ENCODE assay signal across 17 cellular contexts in the genomic region with DNA sequence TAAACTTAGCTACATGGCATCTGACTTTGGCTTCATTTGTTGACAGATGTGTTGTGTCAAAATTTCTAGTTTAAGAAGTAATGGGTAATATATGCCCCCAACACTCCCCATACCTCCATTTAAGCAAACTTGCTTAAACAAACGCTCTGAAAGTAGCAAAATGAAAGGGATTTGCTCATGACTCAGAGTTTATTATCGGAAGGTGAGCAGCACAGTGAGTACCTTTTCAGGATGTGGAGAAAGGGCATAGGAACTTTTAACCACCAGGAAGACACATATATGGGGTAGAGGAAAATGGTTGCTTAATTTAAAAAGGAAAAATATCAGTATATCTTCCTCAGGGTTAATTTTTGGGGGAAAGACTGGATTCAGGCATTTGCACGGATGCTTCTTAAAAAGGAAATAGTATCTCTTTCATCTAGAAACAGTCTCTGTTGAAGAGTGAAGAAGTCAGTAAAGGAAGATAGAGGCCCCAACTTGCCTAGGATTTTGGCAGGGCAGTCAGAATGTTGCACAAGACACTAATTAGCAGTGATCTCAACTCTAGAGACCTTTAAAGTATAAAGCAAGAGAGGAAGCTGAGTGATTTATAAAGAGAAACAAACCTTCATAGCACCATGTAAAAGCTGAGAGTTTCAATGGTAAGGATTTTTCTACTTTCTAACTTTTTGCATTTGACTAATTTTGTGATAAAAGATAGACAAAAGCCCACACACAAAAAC.
DNase-seq lines count a peak whose midpoint lies in the region; ATAC-seq, FAIRE-seq and TF ChIP-seq lines count a peak whose summit lies in the region.
"Had no signal": no experiment of that assay in that cellular context is flagged by ENCODE, and none has a peak within 500 bp of the region (broad histone marks: within the 10 kb centered on the region; RNA-seq: fewer than 3 reads in every experiment).

No MANE protein-coding gene starts in this region.

- peaks cover 19% of the 10 kb centered on the region for H3K36me3 Mint-ChIP-seq in chondrocyte (ENCODE audit: low read depth)
- H3K36me3 Mint-ChIP-seq: activated naive CD8-positive, alpha-beta T cell treated with anti-CD3 and anti-CD28 coated beads, Interleukin-2, amount 10 ng/mL, durations not matched to agents 7 days and 5 days had no signal

- H3K4me1 Mint-ChIP-seq in chondrocyte (ENCODE audit: low read depth) = peaks cover 9% of the 10 kb centered on the region
- H3K4me1 Mint-ChIP-seq: activated naive CD8-positive, alpha-beta T cell treated with anti-CD3 and anti-CD28 coated beads, Interleukin-2, amount 10 ng/mL, durations not matched to agents 7 days and 5 days had no signal

- H3K36me3 ChIP-seq in BJ (ENCODE audit: control insufficient read depth, insufficient read depth, low read length) (peaks cover 25% of the 10 kb centered on the region), osteoblast (ENCODE audit: insufficient read depth, low read length) (peaks cover 80% of the 10 kb centered on the region), H7 (replicated peaks; ENCODE audit: control insufficient read depth, insufficient read depth, low read length) (peaks cover 6% of the 10 kb centered on the region)
- H3K36me3 ChIP-seq: colonic mucosa had no signal

- no peaks in the 10 kb centered on the region for H3K27me3 Mint-ChIP-seq in chondrocyte (ENCODE audit: low read depth)

- H3K27ac ChIP-seq in RWPE1 = peak overlapping the region; percentile 74
- peak overlapping the region; percentile 48 for H3K27ac ChIP-seq in osteoblast (ENCODE audit: low read depth, low read length)
- H3K27ac ChIP-seq: colonic mucosa, upper lobe of left lung had no signal

- peak overlapping the region; percentile 0 for H3K4me2 ChIP-seq in osteoblast (ENCODE audit: insufficient read depth, low read length)

- H3K9me3 Mint-ChIP-seq in chondrocyte (ENCODE audit: low read depth) = no peaks in the 10 kb centered on the region
- H3K9me3 Mint-ChIP-seq: activated naive CD8-positive, alpha-beta T cell treated with anti-CD3 and anti-CD28 coated beads, Interleukin-2, amount 10 ng/mL, durations not matched to agents 7 days and 5 days had no signal

- no peak for ATAC-seq in HG03175 (IDR thresholded peaks at IDR 0.05; ENCODE audit: unreplicated experiment)

- no peak overlapping the region for H3K27ac Mint-ChIP-seq in chondrocyte (ENCODE audit: unreplicated experiment)
- H3K27ac Mint-ChIP-seq: activated naive CD8-positive, alpha-beta T cell treated with anti-CD3 and anti-CD28 coated beads, Interleukin-2, amount 10 ng/mL, durations not matched to agents 7 days and 5 days had no signal

- POLR2A ChIA-PET in BJ (lab: Charles Lee) = no interaction called here
- POLR2A ChIA-PET in RWPE1 (lab: Yijun Ruan, JAX; ENCODE audit: low non-redundant PET) = no interaction called here

- peaks cover 20% of the 10 kb centered on the region for H3K4me1 ChIP-seq in osteoblast (ENCODE audit: insufficient read depth, low read length)
- H3K4me1 ChIP-seq: colonic mucosa had no signal

- H3K4me3 ChIP-seq in BJ (ENCODE audit: low read depth, low read length) (no peak overlapping the region), osteoblast (ENCODE audit: insufficient read depth, low read length) (no peak overlapping the region), H7 (ENCODE audit: insufficient read depth, low read depth, low read length) (no peak overlapping the region)
- H3K4me3 ChIP-seq: colonic mucosa, upper lobe of left lung had no signal

- DNase-seq in BJ (ENCODE audit: low read depth) (peak; percentile 16), RWPE1 (ENCODE audit: low spot score) (peak; percentile 13), fibroblast of gingiva (ENCODE audit: low read depth) (peak; percentile 58), osteoblast (ENCODE audit: insufficient read length, low spot score, missing footprints) (no peak), chondrocyte (ENCODE audit: low spot score) (no peak), HTR-8/SVneo (ENCODE audit: insufficient read length, low spot score) (no peak), H7 (no peak)
- DNase-seq: activated naive CD8-positive, alpha-beta T cell treated with anti-CD3 and anti-CD28 coated beads, Interleukin-2, amount 10 ng/mL, durations not matched to agents 7 days and 5 days; colonic mucosa; foreskin melanocyte; kidney; NCI-H1417 treated with DMSO at 0.1 percent for 48 hours; upper lobe of left lung had no signal

- no peak overlapping the region for H2AFZ ChIP-seq in osteoblast (ENCODE audit: low read length)

- TF ChIP-seq CTCF in BJ (IDR thresholded peaks at IDR 0.05; ENCODE audit: insufficient read depth, low read depth, low read length) (no peak), RWPE1 (conservative IDR thresholded peaks at IDR 0.05; ENCODE audit: low read depth) (no peak), osteoblast (IDR thresholded peaks at IDR 0.05; ENCODE audit: extremely low read depth, low read depth, low read length) (no peak), chondrocyte (IDR thresholded peaks at IDR 0.05) (no peak)

- CTCF ChIA-PET in BJ (lab: Yijun Ruan, JAX) (interaction anchor here (1.1 kb wide), 1 partner anchor 30 kb away, joined by 3 read pairs; no protein-coding TSS in a partner anchor), RWPE1 (lab: Yijun Ruan, JAX) (interaction anchor here (0.6 to 1.5 kb wide), 2 partner anchors 11 to 54 kb away, joined by 3 to 4 read pairs; no protein-coding TSS in a partner anchor)

- H3K4me3 Mint-ChIP-seq in chondrocyte (ENCODE audit: unreplicated experiment) = no peak overlapping the region
- H3K4me3 Mint-ChIP-seq: activated naive CD8-positive, alpha-beta T cell treated with anti-CD3 and anti-CD28 coated beads, Interleukin-2, amount 10 ng/mL, durations not matched to agents 7 days and 5 days; CD14-positive monocyte had no signal

- H4K20me1 ChIP-seq in osteoblast (ENCODE audit: insufficient read depth, low read length) = peaks cover 28% of the 10 kb centered on the region

- no peaks in the 10 kb centered on the region for H3K27me3 ChIP-seq in BJ (ENCODE audit: control insufficient read depth, insufficient read depth, low read length)
- no peaks in the 10 kb centered on the region for H3K27me3 ChIP-seq in osteoblast (ENCODE audit: insufficient read depth, low read length)
- H3K27me3 ChIP-seq in H7 (ENCODE audit: control insufficient read depth, insufficient read depth, low read length) = no peaks in the 10 kb centered on the region
- H3K27me3 ChIP-seq: colonic mucosa, upper lobe of left lung had no signal

- peaks cover 98% of the 10 kb centered on the region for H3K79me2 ChIP-seq in osteoblast (ENCODE audit: insufficient read depth, low read length)

- no peaks in the 10 kb centered on the region for H3K9me3 ChIP-seq in osteoblast (ENCODE audit: low read depth, low read length)
- H3K9me3 ChIP-seq: colonic mucosa, upper lobe of left lung had no signal

- FAIRE-seq in HTR-8/SVneo (lab: Jason Lieb, UNC) = no peak
- FAIRE-seq: GM12892, GM19239, kidney had no signal

Comparison
In these comparisons a context has a peak if more than half of its experiments do, and no peak if none do; other contexts are left out.
1. DNase-seq: peak in BJ (single experiment), RWPE1 (single experiment) and fibroblast of gingiva (single experiment); none in osteoblast (single experiment), chondrocyte (single experiment), HTR-8/SVneo (single experiment) and H7 (single experiment).